ENCODE assay signal across 8 cellular contexts in the genomic region with DNA sequence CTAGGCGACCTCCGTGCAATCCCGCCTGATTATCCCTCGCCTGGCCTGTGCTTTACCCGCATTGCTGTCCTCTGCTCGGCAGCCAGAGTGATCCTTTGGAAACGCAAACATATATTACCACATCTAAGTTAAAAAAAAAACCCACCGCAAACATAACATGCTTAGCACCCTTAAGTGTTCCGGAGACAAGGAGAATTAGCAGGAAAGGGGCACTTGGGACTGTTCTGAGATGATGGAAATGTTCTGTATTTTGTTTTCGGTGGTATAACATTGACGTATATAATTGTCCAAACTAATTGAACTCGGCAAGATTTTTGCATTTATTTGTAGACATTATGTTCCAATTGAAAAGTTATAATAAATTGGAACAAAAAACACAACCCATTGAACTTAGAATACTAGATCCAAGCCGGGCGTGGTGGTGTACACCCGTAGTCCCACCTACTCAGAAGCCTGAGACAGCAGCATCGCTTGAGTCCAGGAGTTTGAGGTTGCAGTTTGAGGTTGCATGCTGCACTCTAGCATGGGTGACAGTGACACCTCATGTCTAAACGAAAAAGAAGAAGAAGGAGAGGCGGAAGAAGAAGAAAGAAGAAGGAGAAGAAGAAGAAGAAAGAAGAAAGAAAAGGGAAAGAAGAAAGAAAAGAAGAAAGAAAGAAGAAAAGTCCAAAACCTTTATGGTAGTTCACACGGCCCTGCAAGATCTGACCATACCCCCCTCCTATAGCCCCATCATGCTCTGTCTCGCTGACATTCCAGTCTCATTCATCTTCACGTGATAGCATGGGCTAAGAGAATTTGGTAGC. TPM values are rescaled to one million over a fixed set of nuclear protein-coding genes. Genes with fewer than 3 reads are reported as not detected.
DNase-seq lines count a peak whose midpoint lies in the region; ATAC-seq, FAIRE-seq and TF ChIP-seq lines count a peak whose summit lies in the region.

No MANE protein-coding gene starts in this region.

- no peak for TF ChIP-seq POLR2A in H54 (IDR thresholded peaks at IDR 0.05; ENCODE audit: low read depth, low read length)

- peak overlapping the region; percentile 68 for H3K9ac ChIP-seq in astrocyte (ENCODE audit: low read length)

- peaks cover 2% of the 10 kb centered on the region for H3K36me3 Mint-ChIP-seq in astrocyte (ENCODE audit: low read depth, unreplicated experiment)

- no peaks in the 10 kb centered on the region for H3K27me3 ChIP-seq in astrocyte (ENCODE audit: insufficient read depth, low read length)

- H3K9me3 ChIP-seq in astrocyte (ENCODE audit: insufficient read depth, low read depth, low read length), result no peaks in the 10 kb centered on the region
- H3K9me3 ChIP-seq in mucosa of descending colon, result no peaks in the 10 kb centered on the region

- peaks cover 10% of the 10 kb centered on the region for H3K4me1 ChIP-seq in astrocyte (ENCODE audit: insufficient read depth, low read length)
- peaks cover 21% of the 10 kb centered on the region for H3K4me1 ChIP-seq in mucosa of descending colon (ENCODE audit: low read depth)

- H3K27me3 Mint-ChIP-seq in astrocyte (ENCODE audit: low read depth, unreplicated experiment), result no peaks in the 10 kb centered on the region

- intact Hi-C loops in mucosa of descending colon (cut with DNase I, micrococcal nuclease), result loop anchor here in 1 of 2 donors (10.0 kb wide), 1 partner anchor 50 kb away; no protein-coding TSS in a partner anchor

- H3K27ac ChIP-seq in astrocyte (ENCODE audit: low read depth, low read length), result peak overlapping the region; percentile 39

- TF ChIP-seq CTCF in AG10803 (conservative IDR thresholded peaks at IDR 0.05; ENCODE audit: low read length) (no peak), astrocyte (IDR thresholded peaks at IDR 0.05; ENCODE audit: insufficient read depth, low read depth, low read length) (no peak), mucosa of descending colon (IDR thresholded peaks at IDR 0.05) (no peak), GM20000 (IDR thresholded peaks at IDR 0.05; ENCODE audit: extremely low read depth, missing control alignments) (no peak)

- no peak for DNase-seq in AG10803 (ENCODE audit: low read depth)
- no peak for DNase-seq in H54 (ENCODE audit: insufficient read length, low spot score)
- no peak for DNase-seq in astrocyte (ENCODE audit: low read depth)
- no peak for DNase-seq in mucosa of descending colon
- no peak for DNase-seq in stimulated activated naive CD4-positive, alpha-beta T cell treated with Interleukin-2 at 50 U/mL for 16 hours (lab: John Stamatoyannopoulos, UW)
- no peak for DNase-seq in GM20000 (ENCODE audit: low spot score)

- peak overlapping the region; percentile 30 for H2AFZ ChIP-seq in astrocyte (ENCODE audit: low read depth, low read length)

- FAIRE-seq in H54 (lab: Jason Lieb, UNC) (peak; percentile 20), astrocyte (lab: Jason Lieb, UNC) (no peak)

- peaks cover 11% of the 10 kb centered on the region for H3K4me1 Mint-ChIP-seq in astrocyte (ENCODE audit: low read depth, unreplicated experiment)

- H3K4me3 Mint-ChIP-seq in astrocyte (ENCODE audit: unreplicated experiment), result peak overlapping the region; percentile 93

- H3K36me3 ChIP-seq in astrocyte (ENCODE audit: insufficient read depth, low read length) (no peaks in the 10 kb centered on the region), mucosa of descending colon (ENCODE audit: low read depth) (no peaks in the 10 kb centered on the region)

- H3K27ac Mint-ChIP-seq in astrocyte (ENCODE audit: unreplicated experiment), result peak overlapping the region; percentile 67

- peaks cover 43% of the 10 kb centered on the region for H3K79me2 ChIP-seq in astrocyte (ENCODE audit: insufficient read depth, low read length)

- H3K9me3 Mint-ChIP-seq in astrocyte (ENCODE audit: unreplicated experiment), result no peaks in the 10 kb centered on the region

- peaks cover 35% of the 10 kb centered on the region for H4K20me1 ChIP-seq in astrocyte (ENCODE audit: insufficient read depth, low read length)

- ATAC-seq in mucosa of descending colon, result no peak
- ATAC-seq in GM18907 (IDR thresholded peaks at IDR 0.05; ENCODE audit: unreplicated experiment), result no peak
- no peak for ATAC-seq in GM19324 (IDR thresholded peaks at IDR 0.05; ENCODE audit: low FRiP score, unreplicated experiment)

- H3K4me2 ChIP-seq in astrocyte (ENCODE audit: low read length), result peak overlapping the region; percentile 83

- H3K4me3 ChIP-seq in AG10803 (ENCODE audit: low read length), result peak overlapping the region; percentile 48
- H3K4me3 ChIP-seq in astrocyte (ENCODE audit: insufficient read depth, low read depth, low read length), result peak overlapping the region; percentile 75
- peak overlapping the region; percentile 60 for H3K4me3 ChIP-seq in mucosa of descending colon

RNA-seq across cellular contexts. Expression of gene POLR3H, which starts 0.6 kb away (rescaled TPM):
- total RNA-seq in astrocyte (44.5 and 50.9 TPM in 2 replicates), mucosa of descending colon (10 to 100 TPM; 12.4 to 26.1 (median 15.7) TPM)

RNA-seq across cellular contexts. Expression of gene CSDC2, which starts 15.9 kb away (rescaled TPM):
- total RNA-seq in astrocyte (10.3 and 11.4 TPM in 2 replicates), mucosa of descending colon (1 to 10 TPM in 2 of 3 donors, under 1 TPM in 1; 0.26 to 1.6 (median 1.0) TPM)

RNA-seq across cellular contexts. Expression of gene PMM1, which starts 44.8 kb away (rescaled TPM):
- total RNA-seq in astrocyte (39.4 and 42.3 TPM in 2 replicates), mucosa of descending colon (10 to 100 TPM; 40.7 to 69.4 (median 51.7) TPM)
